In the genomic region with DNA sequence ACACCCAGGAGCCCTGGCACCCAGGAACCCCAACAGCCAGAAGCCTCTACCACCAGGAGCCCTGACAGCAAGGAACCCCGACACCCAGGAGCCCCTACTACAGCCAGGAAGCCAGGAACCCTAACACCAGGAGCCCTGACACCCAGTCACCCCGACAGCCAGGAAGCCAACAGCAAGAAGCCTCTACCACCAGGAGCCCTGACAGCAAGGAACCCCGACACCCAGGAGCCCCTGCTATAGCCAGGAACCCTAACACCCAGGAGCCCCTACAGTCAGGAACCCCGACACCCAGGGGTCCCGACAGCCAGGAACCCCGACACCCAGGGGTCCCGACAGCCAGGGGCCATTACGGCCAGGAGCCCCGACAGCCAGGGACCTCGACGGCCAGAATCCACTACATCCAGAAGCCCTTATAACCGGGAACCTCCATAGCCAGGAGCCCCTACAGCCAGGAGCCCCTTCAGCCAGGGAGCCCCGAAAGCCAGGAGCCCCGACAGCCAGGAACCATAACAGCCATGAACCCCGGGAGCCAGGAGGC, we compare ENCODE assay signal across 8 cellular contexts. TPM values are rescaled to one million over a fixed set of nuclear protein-coding genes. Genes with fewer than 3 reads are reported as not detected.
DNase-seq lines count a peak whose midpoint lies in the region; ATAC-seq and TF ChIP-seq lines count a peak whose summit lies in the region.

No MANE protein-coding gene starts in this region.

- no peaks in the 10 kb centered on the region for H3K9me3 Mint-ChIP-seq in IgD-negative memory B cell
- no peaks in the 10 kb centered on the region for H3K9me3 Mint-ChIP-seq in nephron

- TF ChIP-seq CTCF in dorsolateral prefrontal cortex (IDR thresholded peaks at IDR 0.05 in 54 of 56, conservative IDR thresholded peaks at IDR 0.05 in 2 of 56; ENCODE audit: low read depth in 1 of 56, partially characterized antibody in 56 of 56) = no peak
- no peak for TF ChIP-seq CTCF in nephron (IDR thresholded peaks at IDR 0.05; ENCODE audit: unreplicated experiment in 3 of 3)

- peak overlapping the region; percentile 66 to 100 (median 95) for H3K4me3 ChIP-seq in dorsolateral prefrontal cortex

- peaks cover 16 to 26% (median 25%) of the 10 kb centered on the region in 3 donors for H3K4me1 Mint-ChIP-seq in IgD-negative memory B cell
- peaks cover 15% of the 10 kb centered on the region for H3K4me1 Mint-ChIP-seq in nephron

- peak overlapping the region; percentile 57 to 74 (median 61) for H3K27ac Mint-ChIP-seq in IgD-negative memory B cell
- H3K27ac Mint-ChIP-seq in nephron = peak overlapping the region in 2 of 3 experiments; percentile 76 to 91

- H3K36me3 Mint-ChIP-seq in IgD-negative memory B cell (peaks cover 4% of the 10 kb centered on the region), nephron (ENCODE audit: low read depth) (peaks cover 12% of the 10 kb centered on the region)

- H3K4me3 Mint-ChIP-seq in IgD-negative memory B cell (peak overlapping the region; percentile 84 to 98 (median 93)), nephron (peak overlapping the region; percentile 90 to 93 (median 91))

- in situ Hi-C loops in KBM-7 (cut with MboI; ENCODE audit: low pct_unique_long_range_greater_than_20kb, low sequenced_read_pairs) = no loop called here

- intact Hi-C loops in dorsolateral prefrontal cortex (cut with DNase I) = loop anchor here (1.0 to 10.0 kb wide), 3 partner anchors 24 to 671 kb away; a partner anchor contains a TSS

- H3K27ac ChIP-seq in dorsolateral prefrontal cortex = peak overlapping the region in 44 of 59 donors; percentile 26 to 93 (median 75)

- no peaks in the 10 kb centered on the region for H3K27me3 ChIP-seq in dorsolateral prefrontal cortex

- peak; percentile 21 for ATAC-seq in GM19455 (IDR thresholded peaks at IDR 0.05; ENCODE audit: unreplicated experiment)

- H3K27me3 Mint-ChIP-seq in IgD-negative memory B cell (peaks cover 11% of the 10 kb centered on the region), nephron (ENCODE audit: low read depth) (no peaks in the 10 kb centered on the region)

- DNase-seq in dorsolateral prefrontal cortex (no peak), KBM-7 (no peak), NCI-H2029 (lab: John Stamatoyannopoulos, UW) (no peak), DMS53 (lab: John Stamatoyannopoulos, UW) (no peak), NOMO-1 treated with DMSO at 0.1 percent for 48 hours (lab: John Stamatoyannopoulos, UW; ENCODE audit: unreplicated experiment) (no peak)

RNA-seq across cellular contexts. Expression of a gene that starts 0.4 kb away (rescaled TPM):
- 78.7 TPM for polyA plus RNA-seq in IgD-negative memory B cell
- 10 to 100 TPM; 29.9 to 60.2 (median 46.6) TPM for total RNA-seq in dorsolateral prefrontal cortex

RNA-seq across cellular contexts. Expression of a gene that starts 25.1 kb away (rescaled TPM):
- 21.1 TPM for polyA plus RNA-seq in IgD-negative memory B cell
- 1 to 10 TPM; 1.8 to 9.0 (median 5.0) TPM for total RNA-seq in dorsolateral prefrontal cortex
